Comparison of ENCODE assay signal across 10 cellular contexts in genomic region chr1:111904478-111905218, GRCh38.
DNase-seq lines count a peak whose midpoint lies in the region; ATAC-seq and TF ChIP-seq lines count a peak whose summit lies in the region.
"Had no signal": no experiment of that assay in that cellular context is flagged by ENCODE, and none has a peak within 500 bp of the region (broad histone marks: within the 10 kb centered on the region; RNA-seq: fewer than 3 reads in every experiment).

No MANE protein-coding gene starts in this region.

- H3K27me3 Mint-ChIP-seq in activated CD4-positive, alpha-beta T cell treated with anti-CD3 and anti-CD28 coated beads for 36 hours = peaks cover 27% of the 10 kb centered on the region

- POLR2A ChIA-PET in activated CD4-positive, alpha-beta T cell treated with anti-CD3 and anti-CD28 coated beads for 36 hours (lab: Charles Lee) = no interaction called here

- peak; percentile 55 for DNase-seq in activated CD4-positive, alpha-beta T cell treated with anti-CD3 and anti-CD28 coated beads for 36 hours
- no peak for DNase-seq in activated CD4-positive, alpha-beta T cell treated with anti-CD3 and anti-CD28 coated beads, Interleukin-2, amount 50 U/mL, for 1 hour
- DNase-seq in NCI-H524 treated with DMSO at 0.1 percent for 48 hours (lab: John Stamatoyannopoulos, UW) (peak; percentile 73), foreskin keratinocyte (no peak), MV-4-11 (lab: John Stamatoyannopoulos, UW) (no peak)
- DNase-seq in stimulated activated CD8-positive, alpha-beta memory T cell treated with anti-CD3 and anti-CD28 coated beads, Interleukin-4, amount 100 ng/mL, for 48 hours = peak; percentile 36
- DNase-seq: activated CD4-positive, alpha-beta T cell treated with anti-CD3 and anti-CD28 coated beads, Interleukin-2, amount 10 ng/mL, durations not matched to agents 7 days and 5 days had no signal

- peaks cover 9% of the 10 kb centered on the region for H3K27me3 ChIP-seq in foreskin keratinocyte

- no peak overlapping the region for H3K27ac ChIP-seq in foreskin keratinocyte

- H3K4me1 Mint-ChIP-seq in activated CD4-positive, alpha-beta T cell treated with anti-CD3 and anti-CD28 coated beads for 36 hours = peaks cover 8% of the 10 kb centered on the region

- no peaks in the 10 kb centered on the region for H3K9me3 Mint-ChIP-seq in activated CD4-positive, alpha-beta T cell treated with anti-CD3 and anti-CD28 coated beads for 36 hours (ENCODE audit: low read depth)
- H3K9me3 Mint-ChIP-seq: activated CD4-positive, alpha-beta T cell treated with anti-CD3 and anti-CD28 coated beads, Interleukin-2, amount 10 ng/mL, durations not matched to agents 7 days and 5 days had no signal

- no peak for TF ChIP-seq CTCF in foreskin keratinocyte (conservative IDR thresholded peaks at IDR 0.05)

- H3K27ac Mint-ChIP-seq in activated CD4-positive, alpha-beta T cell treated with anti-CD3 and anti-CD28 coated beads for 36 hours = peak overlapping the region; percentile 24
- H3K27ac Mint-ChIP-seq: activated CD4-positive, alpha-beta T cell treated with anti-CD3 and anti-CD28 coated beads, Interleukin-2, amount 10 ng/mL, durations not matched to agents 7 days and 5 days had no signal

- no peaks in the 10 kb centered on the region for H3K36me3 Mint-ChIP-seq in activated CD4-positive, alpha-beta T cell treated with anti-CD3 and anti-CD28 coated beads for 36 hours (ENCODE audit: low read depth)

- no peak overlapping the region for H3K4me3 Mint-ChIP-seq in activated CD4-positive, alpha-beta T cell treated with anti-CD3 and anti-CD28 coated beads for 36 hours
- H3K4me3 Mint-ChIP-seq: activated CD4-positive, alpha-beta T cell treated with anti-CD3 and anti-CD28 coated beads, Interleukin-2, amount 10 ng/mL, durations not matched to agents 7 days and 5 days had no signal

- ATAC-seq in activated CD4-positive, alpha-beta T cell treated with anti-CD3 and anti-CD28 coated beads for 36 hours = peak; percentile 90
- ATAC-seq in foreskin keratinocyte (peak; percentile 48), HG02678 (IDR thresholded peaks at IDR 0.05; ENCODE audit: unreplicated experiment) (no peak), HG03097 (IDR thresholded peaks at IDR 0.05; ENCODE audit: low FRiP score, unreplicated experiment) (no peak)
- ATAC-seq: sciatic nerve had no signal

- H3K4me1 ChIP-seq in foreskin keratinocyte = no peaks in the 10 kb centered on the region

- CTCF ChIA-PET in activated CD4-positive, alpha-beta T cell treated with anti-CD3 and anti-CD28 coated beads for 36 hours (lab: Charles Lee) = interaction anchor here (0.6 kb wide), 1 partner anchor 432 kb away, joined by 3 read pairs; no protein-coding TSS in a partner anchor

- intact Hi-C loops in activated CD4-positive, alpha-beta T cell treated with anti-CD3 and anti-CD28 coated beads for 36 hours (cut with DNase I, micrococcal nuclease) = no loop called here

Comparison
In these comparisons a context has a peak if more than half of its experiments do, and no peak if none do; other contexts are left out.
1. DNase-seq: peak in activated CD4-positive, alpha-beta T cell treated with anti-CD3 and anti-CD28 coated beads for 36 hours (single experiment), NCI-H524 treated with DMSO at 0.1 percent for 48 hours (single experiment) and stimulated activated CD8-positive, alpha-beta memory T cell treated with anti-CD3 and anti-CD28 coated beads, Interleukin-4, amount 100 ng/mL, for 48 hours (single experiment); none in activated CD4-positive, alpha-beta T cell treated with anti-CD3 and anti-CD28 coated beads, Interleukin-2, amount 50 U/mL, for 1 hour (single experiment), foreskin keratinocyte (0 of 2) and MV-4-11 (single experiment).
2. ATAC-seq: peak in activated CD4-positive, alpha-beta T cell treated with anti-CD3 and anti-CD28 coated beads for 36 hours (single experiment) and foreskin keratinocyte (single experiment); none in HG02678 (single experiment) and HG03097 (single experiment).